ENCODE assay signal across 13 cellular contexts in the genomic region with DNA sequence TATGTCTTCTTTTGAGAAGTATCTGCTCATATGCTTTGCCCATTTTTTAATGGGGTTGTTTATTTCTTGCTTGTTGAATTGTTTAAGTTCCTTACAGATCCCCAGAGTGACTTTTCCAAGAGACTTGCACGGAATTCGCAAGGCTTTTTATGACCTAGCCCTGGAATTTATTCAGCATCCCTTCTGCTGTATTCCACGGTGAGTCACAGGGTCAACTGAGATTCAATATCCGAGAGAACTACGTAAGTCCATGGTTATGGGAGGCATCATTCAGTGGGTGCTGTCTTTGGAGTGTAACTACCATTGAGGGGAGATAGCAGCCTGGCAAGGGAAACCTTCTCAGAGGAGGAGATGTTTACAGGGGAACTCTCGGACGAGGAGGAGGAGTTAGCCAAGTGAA. TPM values are rescaled to one million over a fixed set of nuclear protein-coding genes. Genes with fewer than 3 reads are reported as not detected.
DNase-seq lines count a peak whose midpoint lies in the region; ATAC-seq and TF ChIP-seq lines count a peak whose summit lies in the region.
"Had no signal": no experiment of that assay in that cellular context is flagged by ENCODE, and none has a peak within 500 bp of the region (broad histone marks: within the 10 kb centered on the region; RNA-seq: fewer than 3 reads in every experiment).

No MANE protein-coding gene starts in this region.

- no peak for TF ChIP-seq POLR2A in ovary (IDR thresholded peaks at IDR 0.05)

- H3K9me3 ChIP-seq in SJSA1 (replicated peaks) (no peaks in the 10 kb centered on the region), BE2C (no peaks in the 10 kb centered on the region), ovary (no peaks in the 10 kb centered on the region), right cardiac atrium (ENCODE audit: control insufficient read depth, low read length) (no peaks in the 10 kb centered on the region)

- no peak for TF ChIP-seq EP300 in ovary (IDR thresholded peaks at IDR 0.05)

- no peak overlapping the region for H3K4me3 ChIP-seq in SJSA1
- no peak overlapping the region for H3K4me3 ChIP-seq in fibroblast of mammary gland (ENCODE audit: control insufficient read depth, low read depth, low read length)
- no peak overlapping the region for H3K4me3 ChIP-seq in skeletal muscle cell (ENCODE audit: low read depth, low read length)
- no peak overlapping the region for H3K4me3 ChIP-seq in BE2C (ENCODE audit: low read depth, low read length)
- H3K4me3 ChIP-seq in ovary: no peak overlapping the region
- no peak overlapping the region for H3K4me3 ChIP-seq in right cardiac atrium (ENCODE audit: low read length)

- peaks cover 60% of the 10 kb centered on the region for H3K4me1 ChIP-seq in SJSA1 (replicated peaks)
- no peaks in the 10 kb centered on the region for H3K4me1 ChIP-seq in BE2C
- H3K4me1 ChIP-seq in ovary (ENCODE audit: insufficient read depth): no peaks in the 10 kb centered on the region
- H3K4me1 ChIP-seq in right cardiac atrium (ENCODE audit: control insufficient read depth, insufficient read depth, low read length): no peaks in the 10 kb centered on the region

- DNase-seq in GM04504 (ENCODE audit: low read depth): peak; percentile 98
- peak; percentile 90 to 97 for DNase-seq in SJSA1 (ENCODE audit: low read depth in 1 of 2, low spot score in 2 of 2)
- peak; percentile 97 for DNase-seq in fibroblast of mammary gland (ENCODE audit: low read depth)
- peak; percentile 94 for DNase-seq in skeletal muscle cell (ENCODE audit: low read depth)
- DNase-seq in BE2C: no peak
- no peak for DNase-seq in ovary
- DNase-seq in right cardiac atrium: no peak
- DNase-seq: head of caudate nucleus; NCI-H1436; NK-92 treated with Interleukin-12 subunit alpha and Interleukin-12 subunit beta, amount 100 ng/mL, for 24 hours; stimulated activated naive B cell treated with anti-CD40 and anti-IgM and Interleukin-4, amounts not matched to agents 10 μg/mL and 1 μg/mL and 100 μg/mL, for 72 hours; T-helper 17 cell had no signal

- H3K27ac ChIP-seq in SJSA1 (peak overlapping the region; percentile 92), ovary (no peak overlapping the region), right cardiac atrium (ENCODE audit: low read length) (no peak overlapping the region)

- 71 to 82% (median 82%) methylated on average over 7 of the region's 7 CpGs for WGBS in ovary, 3 donors
- WGBS in right cardiac atrium: 89% methylated on average over 7 of the region's 7 CpGs

- no peak for TF ChIP-seq CTCF in fibroblast of mammary gland (conservative IDR thresholded peaks at IDR 0.05; ENCODE audit: control insufficient read depth, insufficient read depth, low read depth, low read length)
- no peak for TF ChIP-seq CTCF in BE2C (IDR thresholded peaks at IDR 0.05; ENCODE audit: low read depth, low read length)
- TF ChIP-seq CTCF in ovary (IDR thresholded peaks at IDR 0.05): no peak

- ATAC-seq in HG03159 (IDR thresholded peaks at IDR 0.05; ENCODE audit: unreplicated experiment) (no peak), right cardiac atrium (no peak)
- ATAC-seq: stimulated activated naive B cell treated with anti-CD40 and anti-IgM and Interleukin-4, amounts not matched to agents 10 μg/mL and 1 μg/mL and 100 μg/mL, for 72 hours; T-helper 17 cell had no signal

- intact Hi-C loops in ovary (cut with DNase I): no loop called here
- intact Hi-C loops in right cardiac atrium (cut with DNase I): no loop called here

- no peaks in the 10 kb centered on the region for H3K27me3 ChIP-seq in SJSA1 (replicated peaks)
- 0 out of 2 replicates have a peak, but pooled peaks cover 3% of the 10 kb centered on the region for H3K27me3 ChIP-seq in BE2C
- no peaks in the 10 kb centered on the region for H3K27me3 ChIP-seq in ovary
- no peaks in the 10 kb centered on the region for H3K27me3 ChIP-seq in right cardiac atrium (ENCODE audit: control insufficient read depth, insufficient read depth)

- peaks cover 3% of the 10 kb centered on the region; the same call in 1 of the 2 replicates for H3K36me3 ChIP-seq in SJSA1
- no peaks in the 10 kb centered on the region for H3K36me3 ChIP-seq in BE2C
- no peaks in the 10 kb centered on the region for H3K36me3 ChIP-seq in ovary

RNA-seq across cellular contexts. Expression of a gene that starts 20.9 kb away (rescaled TPM):
- 1.6 and 2.8 TPM in 2 replicates for total RNA-seq in SJSA1 (2014; rRNA removed; shearing (Covaris generic))
- polyA plus RNA-seq in BE2C (2012; ENCODE audit: insufficient read depth, insufficient read length, low read depth): not detected
- 10 to 100 TPM; 24.1 to 71.5 (median 43.5) TPM for total RNA-seq in ovary
- polyA plus RNA-seq in ovary: 1 to 10 TPM; 6.5 to 8.5 TPM
- 1 to 10 TPM; 1.3 to 8.0 (median 5.4) TPM for total RNA-seq in right cardiac atrium
- 3.7 TPM for polyA plus RNA-seq in right cardiac atrium

RNA-seq across cellular contexts. Expression of a gene that starts 57.3 kb away (rescaled TPM):
- 86.1 and 148 TPM in 2 replicates for total RNA-seq in SJSA1 (2014; rRNA removed; shearing (Covaris generic))
- polyA plus RNA-seq in BE2C (2012; ENCODE audit: insufficient read depth, insufficient read length, low read depth): 70.3 TPM
- total RNA-seq in ovary: 10 to 100 TPM; 45.6 to 59.8 (median 52.3) TPM
- polyA plus RNA-seq in ovary: 10 to 100 TPM; 38.6 to 71.7 TPM
- 10 to 100 TPM; 31.9 to 33.3 (median 32.6) TPM for total RNA-seq in right cardiac atrium
- 23.0 TPM for polyA plus RNA-seq in right cardiac atrium

Comparison
In these comparisons a context has a peak if more than half of its experiments do, and no peak if none do; other contexts are left out.
1. DNase-seq: peak in GM04504 (single experiment), SJSA1 (2 of 2), fibroblast of mammary gland (single experiment) and skeletal muscle cell (single experiment); none in BE2C (single experiment), ovary (0 of 5) and right cardiac atrium (0 of 3).